In the genomic region with DNA sequence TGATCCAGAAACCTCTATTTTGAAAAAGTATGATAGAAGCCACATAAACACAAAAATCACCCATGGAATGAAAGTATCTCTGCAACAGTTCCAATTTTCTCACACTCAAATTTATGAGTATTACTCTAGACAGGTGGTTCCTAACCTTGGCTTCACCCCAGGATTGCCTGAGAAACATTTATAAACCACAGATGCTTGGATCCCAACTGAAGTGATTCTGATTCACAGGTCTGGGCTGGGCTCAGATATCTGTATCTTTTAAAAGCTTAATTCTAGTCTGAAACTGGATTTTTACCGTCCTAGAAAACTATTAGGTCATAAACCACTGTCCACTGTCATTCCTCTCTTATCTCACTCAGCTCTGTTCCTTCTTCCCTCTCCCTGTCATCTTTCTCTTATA, we compare ENCODE assay signal across 20 cellular contexts. TPM values are rescaled to one million over a fixed set of nuclear protein-coding genes. Genes with fewer than 3 reads are reported as not detected.
A peak's percentile ranks its signal among the peaks of the same experiment; 100 is the strongest.
DNase-seq lines count a peak whose midpoint lies in the region; ATAC-seq lines count a peak whose summit lies in the region.
"Had no signal": no experiment of that assay in that cellular context is flagged by ENCODE, and none has a peak within 500 bp of the region (broad histone marks: within the 10 kb centered on the region; RNA-seq: fewer than 3 reads in every experiment).

No MANE protein-coding gene starts in this region.

- peak; percentile 18 for DNase-seq in A172 (ENCODE audit: low spot score)
- DNase-seq in DMS79 treated with DMSO at 0.1 percent for 48 hours (lab: John Stamatoyannopoulos, UW) = peak; percentile 85
- DNase-seq in OCI-M1 (lab: John Stamatoyannopoulos, UW) = peak; percentile 28
- DNase-seq in kidney glomerular epithelial cell (lab: John Stamatoyannopoulos, UW) = peak; percentile 26
- DNase-seq in dedifferentiated amniotic fluid mesenchymal stem cell (ENCODE audit: extremely low spot score) = no peak
- no peak for DNase-seq in SW480 (ENCODE audit: low spot score)
- DNase-seq: C1 segment of cervical spinal cord; CD8-positive, alpha-beta memory T cell; HFFc6; IMR-90; NCI-H1694 treated with DMSO at 0.1 percent for 48 hours; NCI-H446; NCI-H526 treated with DMSO at 0.1 percent for 48 hours; SHP77; T-cell had no signal

- no peak for ATAC-seq in HG02763 (IDR thresholded peaks at IDR 0.05; ENCODE audit: unreplicated experiment)
- ATAC-seq: T-cell had no signal

RNA-seq across cellular contexts. Expression of gene SST, which starts 7.4 kb away (rescaled TPM):
- total RNA-seq in A172 (2014; rRNA removed; shearing (Covaris generic)) = not detected in 2 replicates
- total RNA-seq: A673; CD8-positive, alpha-beta memory T cell; G401; HFFc6; HT1080; IMR-90; RPMI7951; T-cell had no signal

RNA-seq across cellular contexts. Expression of gene RTP2, which starts 24.8 kb away (rescaled TPM):
- not detected in 2 replicates for total RNA-seq in A172 (2014; rRNA removed; shearing (Covaris generic))
- total RNA-seq: A673; CD8-positive, alpha-beta memory T cell; G401; HFFc6; HT1080; IMR-90; RPMI7951; T-cell had no signal

Comparison
In these comparisons a context has a peak if more than half of its experiments do, and no peak if none do; other contexts are left out.
1. DNase-seq: peak in A172 (single experiment), DMS79 treated with DMSO at 0.1 percent for 48 hours (single experiment), OCI-M1 (single experiment) and kidney glomerular epithelial cell (single experiment); none in dedifferentiated amniotic fluid mesenchymal stem cell (single experiment) and SW480 (single experiment).